In genomic region chr3:126290325-126290724, GRCh38 we compare ENCODE assay signal across 26 cellular contexts.
"Had no signal": no experiment of that assay in that cellular context is flagged by ENCODE, and none has a peak within 500 bp of the region (broad histone marks: within the 10 kb centered on the region; RNA-seq: fewer than 3 reads in every experiment).

No MANE protein-coding gene starts in this region.

- H3K4me3 Mint-ChIP-seq: dendritic cell treated with granulocyte-macrophage colony-stimulating factor and Interleukin-4, amounts not matched to agents 40 ng/mL and 50 ng/mL, for 4 days; memory B cell; naive B cell; natural killer cell treated with Interleukin-12 subunit alpha and Interleukin-12 subunit beta and Interleukin-15 and Interleukin-18, amount 100 ng/mL, for 72 hours; stimulated activated memory B cell treated with anti-CD40 and anti-IgM and Interleukin-4, amounts not matched to agents 10 μg/mL and 1 μg/mL and 100 μg/mL, for 72 hours had no signal

- H3K36me3 ChIP-seq: colonic mucosa, esophagus muscularis mucosa, gastroesophageal sphincter, heart left ventricle, lower lobe of right lung, prostate gland, right atrium auricular region, thoracic aorta, tibial nerve, upper lobe of left lung had no signal

- H3K27ac Mint-ChIP-seq: dendritic cell treated with granulocyte-macrophage colony-stimulating factor and Interleukin-4, amounts not matched to agents 40 ng/mL and 50 ng/mL, for 4 days; memory B cell; naive B cell; natural killer cell treated with Interleukin-12 subunit alpha and Interleukin-12 subunit beta and Interleukin-15 and Interleukin-18, amount 100 ng/mL, for 72 hours; stimulated activated memory B cell treated with anti-CD40 and anti-IgM and Interleukin-4, amounts not matched to agents 10 μg/mL and 1 μg/mL and 100 μg/mL, for 72 hours had no signal

- FAIRE-seq: urothelium cell line had no signal

- H3K4me3 ChIP-seq: colonic mucosa, esophagus muscularis mucosa, gastroesophageal sphincter, heart left ventricle, hepatocyte, lower lobe of right lung, prostate gland, right atrium auricular region, thoracic aorta, tibial nerve, upper lobe of left lung had no signal

- H3K9me3 ChIP-seq: colonic mucosa, esophagus muscularis mucosa, gastroesophageal sphincter, heart left ventricle, lower lobe of right lung, prostate gland, right atrium auricular region, thoracic aorta, tibial nerve, upper lobe of left lung had no signal

- H3K9me3 Mint-ChIP-seq: dendritic cell treated with granulocyte-macrophage colony-stimulating factor and Interleukin-4, amounts not matched to agents 40 ng/mL and 50 ng/mL, for 4 days; natural killer cell treated with Interleukin-12 subunit alpha and Interleukin-12 subunit beta and Interleukin-15 and Interleukin-18, amount 100 ng/mL, for 72 hours; stimulated activated memory B cell treated with anti-CD40 and anti-IgM and Interleukin-4, amounts not matched to agents 10 μg/mL and 1 μg/mL and 100 μg/mL, for 72 hours had no signal

- H3K27ac ChIP-seq: colonic mucosa, foreskin keratinocyte, heart left ventricle, hepatocyte, lower lobe of right lung, prostate gland, thoracic aorta, upper lobe of left lung had no signal

- H3K36me3 Mint-ChIP-seq: naive B cell; natural killer cell treated with Interleukin-12 subunit alpha and Interleukin-12 subunit beta and Interleukin-15 and Interleukin-18, amount 100 ng/mL, for 72 hours; stimulated activated memory B cell treated with anti-CD40 and anti-IgM and Interleukin-4, amounts not matched to agents 10 μg/mL and 1 μg/mL and 100 μg/mL, for 72 hours had no signal

- H2AFZ ChIP-seq: hepatocyte had no signal

- DNase-seq: colonic mucosa; effector CD8-positive, alpha-beta T cell; foreskin keratinocyte; heart left ventricle; kidney glomerular epithelial cell; left colon; left ventricle myocardium superior; lower lobe of right lung; naive B cell; nucleus accumbens; stimulated activated CD4-positive, alpha-beta T cell treated with anti-CD3 and anti-CD28 coated beads, Interleukin-2, amount 100 ng/mL, for 24 hours; stimulated activated CD4-positive, alpha-beta T cell treated with anti-CD3 and anti-CD28 coated beads, Interleukin-4, amount 100 ng/mL, for 24 hours; stimulated activated naive CD8-positive, alpha-beta T cell treated with anti-CD3 and anti-CD28 coated beads, Interleukin-15, Interleukin-2, amounts not matched to agents 100 U/mL and 50 U/mL, for 24 hours; upper lobe of left lung had no signal

- H3K4me1 Mint-ChIP-seq: memory B cell had no signal

- H3K27me3 ChIP-seq: gastroesophageal sphincter, right atrium auricular region, tibial nerve had no signal

- H3K4me1 ChIP-seq: foreskin keratinocyte, prostate gland had no signal

- H3K4me2 ChIP-seq: hepatocyte had no signal

- H3K79me2 ChIP-seq: hepatocyte had no signal
